In the genomic region with DNA sequence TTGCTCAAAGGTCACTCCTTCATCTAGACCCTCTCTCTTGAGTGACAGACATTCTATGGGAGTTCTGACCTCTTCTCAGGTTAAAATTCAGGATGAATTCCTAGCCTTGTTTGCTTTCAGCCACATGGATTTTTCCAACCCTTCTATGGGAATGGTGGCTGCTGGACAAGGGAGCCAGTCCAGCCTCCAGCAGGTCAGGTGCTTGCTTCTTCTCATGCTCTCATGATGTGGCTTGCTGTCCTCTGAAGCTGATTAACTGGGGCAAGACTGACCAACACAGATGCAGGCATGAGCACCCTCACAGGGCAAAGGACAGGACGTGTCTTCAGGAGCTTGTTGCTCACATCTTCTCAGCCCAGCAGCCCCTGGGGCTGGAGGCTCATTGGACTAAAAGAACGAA, we compare ENCODE assay signal across 16 cellular contexts.
"Had no signal": no experiment of that assay in that cellular context is flagged by ENCODE, and none has a peak within 500 bp of the region (broad histone marks: within the 10 kb centered on the region; RNA-seq: fewer than 3 reads in every experiment).

No MANE protein-coding gene starts in this region.

- DNase-seq: activated CD4-positive, alpha-beta T cell treated with anti-CD3 and anti-CD28 coated beads for 4 hours; activated CD8-positive, alpha-beta T cell treated with anti-CD3 and anti-CD28 coated beads for 36 hours; activated effector memory CD4-positive, alpha-beta T cell treated with anti-CD3 and anti-CD28 coated beads, Interleukin-2, amount 50 U/mL, for 16 hours; activated T-cell treated with anti-CD3 and anti-CD28 coated beads, Interleukin-2, amount 50 U/mL, for 48 hours; amniotic stem cell; brain microvascular endothelial cell; effector memory CD8-positive, alpha-beta T cell; gastrocnemius medialis; left ventricle myocardium inferior; natural killer cell; SJCRH30; stimulated activated CD4-positive, alpha-beta T cell treated with anti-CD3 and anti-CD28 coated beads, Interleukin-2, amount 100 ng/mL, for 48 hours; stimulated activated naive B cell treated with anti-CD40 and anti-IgM and Interleukin-4, amounts not matched to agents 10 μg/mL and 1 μg/mL and 100 μg/mL, for 72 hours; T-helper 2 cell; upper lobe of right lung had no signal

- H3K4me3 ChIP-seq: gastrocnemius medialis, left ventricle myocardium inferior, SJCRH30, upper lobe of right lung had no signal

- H3K9me3 ChIP-seq: gastrocnemius medialis, left ventricle myocardium inferior, SJCRH30, upper lobe of right lung had no signal

- H3K4me1 ChIP-seq: gastrocnemius medialis, SJCRH30, upper lobe of right lung had no signal

- H3K27ac ChIP-seq: brain microvascular endothelial cell, epithelial cell of prostate, gastrocnemius medialis, left ventricle myocardium inferior, SJCRH30, upper lobe of right lung had no signal

- H3K27me3 ChIP-seq: brain microvascular endothelial cell, gastrocnemius medialis, SJCRH30, upper lobe of right lung had no signal

- H3K36me3 ChIP-seq: brain microvascular endothelial cell, gastrocnemius medialis, left ventricle myocardium inferior, SJCRH30, upper lobe of right lung had no signal

- ATAC-seq: activated CD8-positive, alpha-beta T cell treated with anti-CD3 and anti-CD28 coated beads for 36 hours; effector memory CD8-positive, alpha-beta T cell; gastrocnemius medialis; natural killer cell; stimulated activated naive B cell treated with anti-CD40 and anti-IgM and Interleukin-4, amounts not matched to agents 10 μg/mL and 1 μg/mL and 100 μg/mL, for 72 hours had no signal
